8 cellular contexts compared by ENCODE assay signal in the genomic region with DNA sequence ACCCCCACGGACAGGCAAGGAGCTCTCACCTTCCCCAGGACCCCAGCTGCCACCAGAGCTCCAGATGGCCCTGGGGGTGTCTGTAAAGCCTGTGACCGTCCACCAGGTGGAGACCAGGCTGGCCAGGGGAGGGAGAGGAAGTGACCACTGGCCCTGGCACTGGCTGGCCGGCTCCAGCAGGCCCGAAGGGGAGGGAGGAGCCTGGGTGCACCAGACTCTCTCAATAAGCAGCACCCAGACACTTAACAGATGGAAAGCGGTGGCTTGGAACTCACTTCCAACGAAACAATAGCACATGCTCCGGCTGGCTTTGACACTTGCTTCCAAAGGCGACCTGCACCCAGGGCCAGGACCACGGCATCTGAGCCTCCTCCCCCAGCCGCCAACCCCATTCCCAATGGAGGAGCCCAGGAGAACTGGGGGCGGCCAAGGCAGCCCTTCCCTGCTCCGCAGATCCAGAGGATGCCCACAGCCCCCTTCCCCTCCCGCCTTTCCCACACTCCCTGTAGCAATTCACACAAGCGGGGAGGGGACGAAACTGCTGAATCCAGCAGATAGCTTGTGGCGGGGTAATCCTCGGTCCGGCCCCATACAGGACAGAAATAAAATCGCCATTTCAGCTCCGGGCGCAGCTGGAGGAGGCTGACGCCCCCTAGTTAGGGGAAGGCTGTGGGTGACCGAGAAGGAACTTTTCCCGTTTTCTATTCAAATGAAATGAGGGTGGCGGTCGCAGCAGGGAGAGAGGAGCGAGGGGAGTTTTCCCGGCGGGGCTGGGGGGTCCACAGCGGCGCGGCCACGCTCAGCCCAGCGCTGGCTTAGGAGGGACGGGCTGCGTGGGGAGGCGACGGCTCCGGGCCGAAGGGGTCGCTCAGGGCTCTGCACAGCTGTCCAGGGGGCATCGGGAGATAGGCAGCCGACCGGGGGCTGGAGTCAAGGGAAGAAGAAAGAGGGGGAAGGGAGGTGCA. TPM values are rescaled to one million over a fixed set of nuclear protein-coding genes. Genes with fewer than 3 reads are reported as not detected.
DNase-seq lines count a peak whose midpoint lies in the region; ATAC-seq, FAIRE-seq and TF ChIP-seq lines count a peak whose summit lies in the region.

No MANE protein-coding gene starts in this region.

- H3K79me2 ChIP-seq in DND-41 (ENCODE audit: insufficient read depth, low read length) = no peaks in the 10 kb centered on the region

- DNase-seq in DND-41 (no peak), NCI-H2196 treated with DMSO at 0.1 percent for 48 hours (lab: John Stamatoyannopoulos, UW; ENCODE audit: unreplicated experiment) (peak; percentile 53), bronchial epithelial cell (ENCODE audit: low read depth) (no peak), islet precursor cell (peak; percentile 92), MV-4-11 (lab: John Stamatoyannopoulos, UW) (no peak)

- FAIRE-seq in bronchial epithelial cell (lab: Jason Lieb, UNC) = no peak

- H3K27me3 ChIP-seq in DND-41 (ENCODE audit: insufficient read depth, low read length, poor library complexity) (peaks cover 35% of the 10 kb centered on the region), bronchial epithelial cell (ENCODE audit: control insufficient read depth, insufficient read depth, low read length) (peaks cover 23% of the 10 kb centered on the region)

- H3K4me2 ChIP-seq in DND-41 (ENCODE audit: insufficient read depth, low read length) = peak overlapping the region; percentile 45; the same call in 1 of the 2 replicates

- H3K4me1 ChIP-seq in DND-41 (ENCODE audit: insufficient read depth, low read length) = peaks cover 24% of the 10 kb centered on the region

- H3K4me3 ChIP-seq in DND-41 (ENCODE audit: low read depth in 1 of 2, low read length in 2 of 2) = no peak overlapping the region
- H3K4me3 ChIP-seq in bronchial epithelial cell (ENCODE audit: low read depth, low read length) = no peak overlapping the region
- H3K4me3 ChIP-seq in skin epidermis = peak overlapping the region in 6 of 7 experiments; percentile 13 to 55 (median 18)

- H3K27ac ChIP-seq in DND-41 (ENCODE audit: low read length) (no peak overlapping the region), skin epidermis (peak overlapping the region in 5 of 21 experiments; percentile 8 to 59 (median 31))

- H3K9ac ChIP-seq in DND-41 (ENCODE audit: low read depth, low read length) = no peak overlapping the region

- H3K9me3 ChIP-seq in DND-41 (ENCODE audit: insufficient read depth, low read length, severe bottlenecking) = no peaks in the 10 kb centered on the region

- no peaks in the 10 kb centered on the region for H3K36me3 ChIP-seq in DND-41 (ENCODE audit: insufficient read depth, low read length)
- no peaks in the 10 kb centered on the region for H3K36me3 ChIP-seq in bronchial epithelial cell (ENCODE audit: control insufficient read depth, insufficient read depth, low read length)

- ATAC-seq in DND-41 (ENCODE audit: insufficient read depth, low read depth) (no peak), GM18858 (IDR thresholded peaks at IDR 0.05; ENCODE audit: unreplicated experiment) (no peak), GM18867 (IDR thresholded peaks at IDR 0.05; ENCODE audit: unreplicated experiment) (no peak)

- H4K20me1 ChIP-seq in DND-41 (ENCODE audit: insufficient read depth, low read length) = peaks cover 45% of the 10 kb centered on the region

- H2AFZ ChIP-seq in DND-41 (ENCODE audit: low read depth, low read length) = no peak overlapping the region

- TF ChIP-seq CTCF in DND-41 (IDR thresholded peaks at IDR 0.05; ENCODE audit: borderline replicate concordance, extremely low read depth, low read length, poor library complexity, severe bottlenecking) (peak; percentile 7), bronchial epithelial cell (IDR thresholded peaks at IDR 0.05; ENCODE audit: insufficient read depth, low read length, severe bottlenecking) (peak; percentile 16)

RNA-seq across cellular contexts. Expression of a gene that starts 0.6 kb away (rescaled TPM):
- 1.6 and 1.9 TPM in 2 replicates for total RNA-seq in bronchial epithelial cell

Comparison
In these comparisons a context has a peak if more than half of its experiments do, and no peak if none do; other contexts are left out.
1. DNase-seq: peak in NCI-H2196 treated with DMSO at 0.1 percent for 48 hours (single experiment) and islet precursor cell (single experiment); none in DND-41 (single experiment), bronchial epithelial cell (single experiment) and MV-4-11 (single experiment).
2. H3K4me3 ChIP-seq: peak in skin epidermis (6 of 7); none in DND-41 (0 of 2) and bronchial epithelial cell (single experiment).